In genomic region chr20:63054695-63055240, GRCh38 we compare ENCODE assay signal across 27 cellular contexts. TPM values are rescaled to one million over a fixed set of nuclear protein-coding genes. Genes with fewer than 3 reads are reported as not detected.
DNase-seq lines count a peak whose midpoint lies in the region; ATAC-seq and TF ChIP-seq lines count a peak whose summit lies in the region.
"Had no signal": no experiment of that assay in that cellular context is flagged by ENCODE, and none has a peak within 500 bp of the region (broad histone marks: within the 10 kb centered on the region; RNA-seq: fewer than 3 reads in every experiment).

No MANE protein-coding gene starts in this region.

- no peak overlapping the region for H3K4me3 Mint-ChIP-seq in activated naive CD8-positive, alpha-beta T cell treated with anti-CD3 and anti-CD28 coated beads, Interleukin-2, amount 10 ng/mL, durations not matched to agents 7 days and 5 days
- no peak overlapping the region for H3K4me3 Mint-ChIP-seq in activated naive CD8-positive, alpha-beta T cell treated with anti-CD3 and anti-CD28 coated beads for 36 hours
- H3K4me3 Mint-ChIP-seq: activated B cell treated with CpG ODN at 0.5 μM for 24 hours, memory B cell had no signal

- peak; percentile 17 for DNase-seq in activated naive CD8-positive, alpha-beta T cell treated with anti-CD3 and anti-CD28 coated beads, Interleukin-2, amount 10 ng/mL, durations not matched to agents 7 days and 5 days
- DNase-seq in activated naive CD8-positive, alpha-beta T cell treated with anti-CD3 and anti-CD28 coated beads for 36 hours, result no peak
- DNase-seq in dorsolateral prefrontal cortex (peak in 7 of 10 donors; percentile 9 to 39 (median 24)), mesenteric fat pad (ENCODE audit: low spot score) (peak; percentile 87), tibial artery (peak; percentile 13 to 62), BE2C (no peak), AG20443 (ENCODE audit: low spot score) (no peak), kidney tubule cell (ENCODE audit: low spot score) (no peak)
- DNase-seq: ACHN; activated B cell treated with CpG ODN at 0.5 μM for 24 hours; activated CD4-positive, alpha-beta T cell treated with anti-CD3 and anti-CD28 coated beads, Interleukin-2, amount 50 U/mL, for 4 hours; activated CD8-positive, alpha-beta memory T cell treated with anti-CD3 and anti-CD28 coated beads, Interleukin-2, amount 50 U/mL, for 4 hours; activated gamma-delta T cell; brain microvascular endothelial cell; effector CD8-positive, alpha-beta T cell; NCI-H1048; NCI-H1694 treated with DMSO at 0.1 percent for 48 hours; NCI-H526 treated with DMSO at 0.1 percent for 48 hours; stimulated activated CD4-positive, alpha-beta T cell treated with anti-CD3 and anti-CD28 coated beads, Interleukin-2, amount 100 ng/mL, for 24 hours; transverse colon had no signal

- no peaks in the 10 kb centered on the region for H3K36me3 Mint-ChIP-seq in activated naive CD8-positive, alpha-beta T cell treated with anti-CD3 and anti-CD28 coated beads, Interleukin-2, amount 10 ng/mL, durations not matched to agents 7 days and 5 days
- no peaks in the 10 kb centered on the region for H3K36me3 Mint-ChIP-seq in activated naive CD8-positive, alpha-beta T cell treated with anti-CD3 and anti-CD28 coated beads for 36 hours
- H3K36me3 Mint-ChIP-seq: memory B cell had no signal

- H3K9me3 ChIP-seq in tibial artery (no peaks in the 10 kb centered on the region), BE2C (no peaks in the 10 kb centered on the region)
- H3K9me3 ChIP-seq: SJSA1, transverse colon had no signal

- no peaks in the 10 kb centered on the region for H3K9me3 Mint-ChIP-seq in activated naive CD8-positive, alpha-beta T cell treated with anti-CD3 and anti-CD28 coated beads, Interleukin-2, amount 10 ng/mL, durations not matched to agents 7 days and 5 days
- H3K9me3 Mint-ChIP-seq in activated naive CD8-positive, alpha-beta T cell treated with anti-CD3 and anti-CD28 coated beads for 36 hours, result no peaks in the 10 kb centered on the region
- H3K9me3 Mint-ChIP-seq: activated B cell treated with CpG ODN at 0.5 μM for 24 hours, memory B cell had no signal

- peaks cover 0 to 8% (median 3%) of the 10 kb centered on the region in 4 donors for H3K4me1 ChIP-seq in tibial artery
- H3K4me1 ChIP-seq in BE2C, result peaks cover 12% of the 10 kb centered on the region
- H3K4me1 ChIP-seq: SJSA1, transverse colon had no signal

- TF ChIP-seq CTCF in dorsolateral prefrontal cortex (IDR thresholded peaks at IDR 0.05 in 54 of 56, conservative IDR thresholded peaks at IDR 0.05 in 2 of 56; ENCODE audit: low read depth in 1 of 56, partially characterized antibody in 56 of 56), result no peak
- TF ChIP-seq CTCF in tibial artery (IDR thresholded peaks at IDR 0.05), result no peak
- no peak for TF ChIP-seq CTCF in BE2C (IDR thresholded peaks at IDR 0.05; ENCODE audit: low read depth, low read length)

- POLR2A ChIA-PET in activated naive CD8-positive, alpha-beta T cell treated with anti-CD3 and anti-CD28 coated beads, Interleukin-2, amount 10 ng/mL, durations not matched to agents 7 days and 5 days (lab: Charles Lee), result no interaction called here

- H3K27ac Mint-ChIP-seq in activated naive CD8-positive, alpha-beta T cell treated with anti-CD3 and anti-CD28 coated beads, Interleukin-2, amount 10 ng/mL, durations not matched to agents 7 days and 5 days, result no peak overlapping the region
- no peak overlapping the region for H3K27ac Mint-ChIP-seq in activated naive CD8-positive, alpha-beta T cell treated with anti-CD3 and anti-CD28 coated beads for 36 hours
- H3K27ac Mint-ChIP-seq: activated B cell treated with CpG ODN at 0.5 μM for 24 hours, memory B cell had no signal

- peaks cover 5% of the 10 kb centered on the region for H3K27me3 Mint-ChIP-seq in activated naive CD8-positive, alpha-beta T cell treated with anti-CD3 and anti-CD28 coated beads, Interleukin-2, amount 10 ng/mL, durations not matched to agents 7 days and 5 days
- H3K27me3 Mint-ChIP-seq in activated naive CD8-positive, alpha-beta T cell treated with anti-CD3 and anti-CD28 coated beads for 36 hours, result no peaks in the 10 kb centered on the region

- intact Hi-C loops in dorsolateral prefrontal cortex (cut with DNase I), result no loop called here
- intact Hi-C loops in tibial artery (cut with DNase I; ENCODE audit: low total_unique reads), result loop anchor here (5.0 kb wide), 1 partner anchor 128 kb away; no protein-coding TSS in a partner anchor

- no peak overlapping the region for H3K27ac ChIP-seq in dorsolateral prefrontal cortex
- H3K27ac ChIP-seq in tibial artery, result no peak overlapping the region
- H3K27ac ChIP-seq: BLaER1 treated with 17β-estradiol and CSF1 and Interleukin-3, amounts not matched to agents 10 nM and 100 nM; brain microvascular endothelial cell; SJSA1; transverse colon had no signal

- H3K4me3 ChIP-seq in dorsolateral prefrontal cortex, result no peak overlapping the region
- H3K4me3 ChIP-seq in tibial artery, result no peak overlapping the region
- H3K4me3 ChIP-seq in BE2C (ENCODE audit: low read depth, low read length), result no peak overlapping the region
- H3K4me3 ChIP-seq: BLaER1 treated with 17β-estradiol and CSF1 and Interleukin-3, amounts not matched to agents 10 nM and 100 nM; SJSA1; smooth muscle cell; transverse colon had no signal

- H3K27me3 ChIP-seq in dorsolateral prefrontal cortex (peaks cover 0 to 15% (median 0%) of the 10 kb centered on the region in 45 donors), tibial artery (peaks cover 0 to 76% of the 10 kb centered on the region in 2 donors), BE2C (no peaks in the 10 kb centered on the region; the same call in 1 of the 2 replicates)
- H3K27me3 ChIP-seq: BLaER1 treated with 17β-estradiol and CSF1 and Interleukin-3, amounts not matched to agents 10 nM and 100 nM had no signal

- H3K36me3 ChIP-seq in tibial artery (no peaks in the 10 kb centered on the region), BE2C (no peaks in the 10 kb centered on the region)
- H3K36me3 ChIP-seq: BLaER1 treated with 17β-estradiol and CSF1 and Interleukin-3, amounts not matched to agents 10 nM and 100 nM; brain microvascular endothelial cell; SJSA1; transverse colon had no signal

- no peaks in the 10 kb centered on the region for H3K4me1 Mint-ChIP-seq in activated naive CD8-positive, alpha-beta T cell treated with anti-CD3 and anti-CD28 coated beads, Interleukin-2, amount 10 ng/mL, durations not matched to agents 7 days and 5 days
- no peaks in the 10 kb centered on the region for H3K4me1 Mint-ChIP-seq in activated naive CD8-positive, alpha-beta T cell treated with anti-CD3 and anti-CD28 coated beads for 36 hours
- H3K4me1 Mint-ChIP-seq: activated B cell treated with CpG ODN at 0.5 μM for 24 hours, memory B cell had no signal

- ATAC-seq in activated naive CD8-positive, alpha-beta T cell treated with anti-CD3 and anti-CD28 coated beads, Interleukin-2, amount 10 ng/mL, durations not matched to agents 7 days and 5 days (ENCODE audit: low read depth), result no peak
- ATAC-seq: Panc1 had no signal

RNA-seq across cellular contexts. Expression of gene BHLHE23, which starts 48.0 kb away (rescaled TPM):
- total RNA-seq in activated naive CD8-positive, alpha-beta T cell treated with anti-CD3 and anti-CD28 coated beads, Interleukin-2, amount 10 ng/mL, durations not matched to agents 7 days and 5 days, result not detected
- total RNA-seq in activated naive CD8-positive, alpha-beta T cell treated with anti-CD3 and anti-CD28 coated beads for 36 hours, result not detected
- total RNA-seq in dorsolateral prefrontal cortex (not detected), mesenteric fat pad (not detected)
- not detected for polyA plus RNA-seq in BE2C (2012; ENCODE audit: insufficient read depth, insufficient read length, low read depth)
- total RNA-seq: activated B cell treated with CpG ODN at 0.5 μM for 24 hours, epithelial cell of proximal tubule, H4, SJSA1, smooth muscle cell, transverse colon had no signal
- polyA plus RNA-seq: smooth muscle cell had no signal

Comparison
In these comparisons a context has a peak if more than half of its experiments do, and no peak if none do; other contexts are left out.
1. DNase-seq: peak in activated naive CD8-positive, alpha-beta T cell treated with anti-CD3 and anti-CD28 coated beads, Interleukin-2, amount 10 ng/mL, durations not matched to agents 7 days and 5 days (single experiment), dorsolateral prefrontal cortex (7 of 10), mesenteric fat pad (single experiment) and tibial artery (2 of 2); none in activated naive CD8-positive, alpha-beta T cell treated with anti-CD3 and anti-CD28 coated beads for 36 hours (single experiment), BE2C (single experiment), AG20443 (single experiment) and kidney tubule cell (single experiment).